Comparison of ENCODE assay signal across 23 cellular contexts in genomic region chr19:38979867-38980266, GRCh38. TPM values are rescaled to one million over a fixed set of nuclear protein-coding genes. Genes with fewer than 3 reads are reported as not detected.
"Had no signal": no experiment of that assay in that cellular context is flagged by ENCODE, and none has a peak within 500 bp of the region (broad histone marks: within the 10 kb centered on the region; RNA-seq: fewer than 3 reads in every experiment).

No MANE protein-coding gene starts in this region.

- H3K9me3 ChIP-seq: MG63, SJCRH30 had no signal

- H3K27me3 ChIP-seq: MG63, SJCRH30 had no signal

- H3K4me1 ChIP-seq: SJCRH30 had no signal

- H3K4me2 ChIP-seq: PC-9 had no signal

- H3K4me3 ChIP-seq: MG63, PC-9, Peyer's patch, SJCRH30 had no signal

- H3K27ac ChIP-seq: HL-60, PC-9, Peyer's patch, SJCRH30 had no signal

- H3K36me3 ChIP-seq: MG63, Peyer's patch, SJCRH30 had no signal

- DNase-seq: Karpas-422, KG1, MG63, NCI-H1092, NCI-H1105 treated with DMSO at 0.1 percent for 48 hours, NCI-H1417 treated with DMSO at 0.1 percent for 48 hours, NCI-H146, NCI-H1694 treated with DMSO at 0.1 percent for 48 hours, NCI-H1930, NCI-H2081, NCI-H2107, NCI-H2227 treated with DMSO at 0.1 percent for 48 hours, NCI-H524 treated with DMSO at 0.1 percent for 48 hours, NCI-H69, NCI-H774, PC-9, Peyer's patch, SHP77 treated with DMSO at 0.1 percent for 48 hours, SJCRH30 had no signal

- ATAC-seq: Right ventricle myocardium inferior, SK-N-SH treated with all-trans-retinoic acid at 6 μM for 48 hours had no signal

- H2AFZ ChIP-seq: PC-9 had no signal

RNA-seq across cellular contexts. Expression of gene FBXO27, which starts 52.5 kb away (rescaled TPM):
- total RNA-seq: RPMI7951 had no signal
